ENCODE assay signal across 8 cellular contexts in genomic region chr2:96320326-96321229, GRCh38. TPM values are rescaled to one million over a fixed set of nuclear protein-coding genes. Genes with fewer than 3 reads are reported as not detected.
A peak's percentile ranks its signal among the peaks of the same experiment; 100 is the strongest.
DNase-seq lines count a peak whose midpoint lies in the region; ATAC-seq and TF ChIP-seq lines count a peak whose summit lies in the region.

No MANE protein-coding gene starts in this region.

- DNase-seq in CD14-positive monocyte (ENCODE audit: low spot score) (no peak), lung (ENCODE audit: low spot score) (no peak), NCI-H1048 (lab: John Stamatoyannopoulos, UW) (no peak), G401 (ENCODE audit: low spot score) (no peak)
- DNase-seq in activated naive CD8-positive, alpha-beta T cell treated with anti-CD3 and anti-CD28 coated beads for 36 hours = no peak
- DNase-seq in stimulated activated CD8-positive, alpha-beta memory T cell treated with anti-CD3 and anti-CD28 coated beads, Interleukin-4, amount 100 ng/mL, for 48 hours = no peak

- peak overlapping the region; percentile 97 to 98 for H3K4me3 Mint-ChIP-seq in CD14-positive monocyte
- peak overlapping the region; percentile 88 for H3K4me3 Mint-ChIP-seq in activated naive CD8-positive, alpha-beta T cell treated with anti-CD3 and anti-CD28 coated beads for 36 hours

- H3K36me3 Mint-ChIP-seq in CD14-positive monocyte = peaks cover 0 to 3% of the 10 kb centered on the region in 2 donors
- H3K36me3 Mint-ChIP-seq in activated naive CD8-positive, alpha-beta T cell treated with anti-CD3 and anti-CD28 coated beads for 36 hours = peaks cover 14% of the 10 kb centered on the region

- peaks cover 50% of the 10 kb centered on the region for H3K4me1 Mint-ChIP-seq in CD14-positive monocyte
- peaks cover 46% of the 10 kb centered on the region for H3K4me1 Mint-ChIP-seq in activated naive CD8-positive, alpha-beta T cell treated with anti-CD3 and anti-CD28 coated beads for 36 hours

- peak; percentile 5 for ATAC-seq in HG02840 (IDR thresholded peaks at IDR 0.05; ENCODE audit: low FRiP score, unreplicated experiment)
- no peak for ATAC-seq in lung (ENCODE audit: insufficient read depth, low FRiP score)
- ATAC-seq in GM18520 (IDR thresholded peaks at IDR 0.05; ENCODE audit: unreplicated experiment) = no peak

- peaks cover 25 to 32% (median 30%) of the 10 kb centered on the region in 3 donors for H3K27me3 Mint-ChIP-seq in CD14-positive monocyte (ENCODE audit: low read depth in 3 of 3)
- peaks cover 3% of the 10 kb centered on the region for H3K27me3 Mint-ChIP-seq in activated naive CD8-positive, alpha-beta T cell treated with anti-CD3 and anti-CD28 coated beads for 36 hours

- H3K36me3 ChIP-seq in lung (ENCODE audit: control insufficient read depth in 2 of 2, insufficient read depth in 2 of 2, low read length in 2 of 2) = no peaks in the 10 kb centered on the region

- no peaks in the 10 kb centered on the region for H3K9me3 ChIP-seq in lung (ENCODE audit: control insufficient read depth in 2 of 2, insufficient read depth in 1 of 2, low read length in 1 of 2)

- peak overlapping the region; percentile 27 for H3K4me3 ChIP-seq in lung

- peak overlapping the region in 4 of 7 donors; percentile 1 to 60 (median 48) for H3K27ac Mint-ChIP-seq in CD14-positive monocyte
- peak overlapping the region; percentile 91 for H3K27ac Mint-ChIP-seq in activated naive CD8-positive, alpha-beta T cell treated with anti-CD3 and anti-CD28 coated beads for 36 hours

- WGBS in lung, 2 donors = 31 to 37% methylated on average over 12 of the region's 12 CpGs

- H3K27ac ChIP-seq in lung (ENCODE audit: low read depth in 1 of 2, low read length in 1 of 2) = peak overlapping the region in 1 of 2 donors; percentile 21

- H3K9me3 Mint-ChIP-seq in CD14-positive monocyte = no peaks in the 10 kb centered on the region
- H3K9me3 Mint-ChIP-seq in activated naive CD8-positive, alpha-beta T cell treated with anti-CD3 and anti-CD28 coated beads for 36 hours = no peaks in the 10 kb centered on the region

- in situ Hi-C loops in G401 (cut with HindIII; ENCODE audit: low sequenced_read_pairs) = no loop called here

- no peak for TF ChIP-seq CTCF in CD14-positive monocyte (IDR thresholded peaks at IDR 0.05)
- TF ChIP-seq CTCF in lung (IDR thresholded peaks at IDR 0.05; ENCODE audit: control extremely low read depth, extremely low read depth) = no peak

- intact Hi-C loops in CD14-positive monocyte (cut with micrococcal nuclease) = no loop called here

- peaks cover 0 to 7% of the 10 kb centered on the region in 2 donors for H3K4me1 ChIP-seq in lung (ENCODE audit: control insufficient read depth in 2 of 2, insufficient read depth in 2 of 2, low read length in 2 of 2)

- H3K27me3 ChIP-seq in lung (ENCODE audit: control insufficient read depth, insufficient read depth) = no peaks in the 10 kb centered on the region

RNA-seq across cellular contexts. Expression of gene ITPRIPL1, which starts 4.5 kb away (rescaled TPM):
- polyA plus RNA-seq in CD14-positive monocyte (under 1 TPM; 0.18 to 0.50 TPM), lung (1 to 10 TPM in 1 of 2 donors, under 1 TPM in 1; 0.33 to 1.1 TPM)
- 10 to 100 TPM; 44.8 to 46.0 TPM for total RNA-seq in activated naive CD8-positive, alpha-beta T cell treated with anti-CD3 and anti-CD28 coated beads for 36 hours
- total RNA-seq in lung = 1 to 10 TPM; 1.9 to 2.2 TPM
- 26.8 and 32.3 TPM in 2 replicates for total RNA-seq in G401 (2014; rRNA removed; shearing (Covaris generic))

RNA-seq across cellular contexts. Expression of gene NCAPH, which starts 15.0 kb away (rescaled TPM):
- under 1 TPM in 1 of 2 donors, not detected in 1; 0.19 TPM for polyA plus RNA-seq in CD14-positive monocyte
- total RNA-seq in activated naive CD8-positive, alpha-beta T cell treated with anti-CD3 and anti-CD28 coated beads for 36 hours = 10 to 100 TPM; 82.3 to 85.0 TPM
- total RNA-seq in lung = 1 to 10 TPM; 1.1 to 4.0 TPM
- 1 to 10 TPM; 2.0 to 2.1 TPM for polyA plus RNA-seq in lung
- total RNA-seq in G401 (2014; rRNA removed; shearing (Covaris generic)) = 55.2 and 56.8 TPM in 2 replicates

RNA-seq across cellular contexts. Expression of gene SNRNP200, which starts 15.2 kb away (rescaled TPM):
- polyA plus RNA-seq in CD14-positive monocyte = 10 to 100 TPM; 27.2 to 36.1 TPM
- total RNA-seq in activated naive CD8-positive, alpha-beta T cell treated with anti-CD3 and anti-CD28 coated beads for 36 hours = 100 to 1,000 TPM; 196 to 202 TPM
- total RNA-seq in lung = 100 to 1,000 TPM; 102 to 106 TPM
- 10 to 100 TPM; 65.9 to 74.1 TPM for polyA plus RNA-seq in lung
- total RNA-seq in G401 (2014; rRNA removed; shearing (Covaris generic)) = 79.0 and 89.2 TPM in 2 replicates

RNA-seq across cellular contexts. Expression of gene CIAO1, which starts 54.6 kb away (rescaled TPM):
- 10 to 100 TPM; 89.4 to 93.8 TPM for polyA plus RNA-seq in CD14-positive monocyte
- total RNA-seq in activated naive CD8-positive, alpha-beta T cell treated with anti-CD3 and anti-CD28 coated beads for 36 hours = 10 to 100 TPM; 69.7 to 73.9 TPM
- total RNA-seq in lung = 10 to 100 TPM; 74.2 to 74.3 TPM
- polyA plus RNA-seq in lung = 10 to 100 TPM; 27.9 to 67.7 TPM
- total RNA-seq in G401 (2014; rRNA removed; shearing (Covaris generic)) = 120 and 126 TPM in 2 replicates

RNA-seq across cellular contexts. Expression of gene TMEM127, which starts 54.8 kb away (rescaled TPM):
- polyA plus RNA-seq in CD14-positive monocyte (100 to 1,000 TPM in 1 of 2 donors, 10 to 100 TPM in 1; 72.3 to 107 TPM), lung (10 to 100 TPM; 15.3 to 45.5 TPM)
- 10 to 100 TPM; 17.4 to 21.2 TPM for total RNA-seq in activated naive CD8-positive, alpha-beta T cell treated with anti-CD3 and anti-CD28 coated beads for 36 hours
- total RNA-seq in lung = 10 to 100 TPM; 30.6 to 67.2 TPM
- total RNA-seq in G401 (2014; rRNA removed; shearing (Covaris generic)) = 6.9 and 8.1 TPM in 2 replicates

Comparison
In these comparisons a context has a peak if more than half of its experiments do, and no peak if none do; other contexts are left out.
1. RNA of gene NCAPH, which starts 15.0 kb away (total RNA-seq): 82.3 to 85.0 TPM in activated naive CD8-positive, alpha-beta T cell treated with anti-CD3 and anti-CD28 coated beads for 36 hours and 55.2 to 56.8 TPM in G401; 1.1 to 4.0 TPM in lung; every median in the first group is over 10 times any median in the second.